ENCODE assay signal across 1 cellular context in the genomic region with DNA sequence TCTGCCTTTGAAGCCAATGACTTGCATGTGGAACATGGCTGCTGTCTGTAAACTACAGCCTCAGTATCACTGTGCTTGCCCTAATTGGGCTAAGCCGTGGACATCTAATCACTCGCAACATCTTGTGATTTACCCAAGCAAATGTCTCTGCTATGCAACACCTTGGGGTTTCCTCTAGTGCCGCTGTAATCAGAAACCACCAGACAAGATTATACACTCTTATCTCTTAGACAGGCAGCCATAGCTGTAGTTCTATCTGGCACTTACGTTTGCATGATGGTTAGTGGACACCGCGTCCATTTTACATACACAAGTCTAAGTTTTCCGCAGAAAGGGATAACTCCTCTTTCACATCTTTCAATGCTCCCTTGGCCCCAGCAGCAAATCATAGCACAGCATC.
TF ChIP-seq lines count a peak whose summit lies in the region.

No MANE protein-coding gene starts in this region.

TF ChIP-seq in K562, 482 proteins besides CTCF, POLR2A, EP300 and RAD21 (continued from another document and continues in another):
- TF ChIP-seq, protein P1, sequence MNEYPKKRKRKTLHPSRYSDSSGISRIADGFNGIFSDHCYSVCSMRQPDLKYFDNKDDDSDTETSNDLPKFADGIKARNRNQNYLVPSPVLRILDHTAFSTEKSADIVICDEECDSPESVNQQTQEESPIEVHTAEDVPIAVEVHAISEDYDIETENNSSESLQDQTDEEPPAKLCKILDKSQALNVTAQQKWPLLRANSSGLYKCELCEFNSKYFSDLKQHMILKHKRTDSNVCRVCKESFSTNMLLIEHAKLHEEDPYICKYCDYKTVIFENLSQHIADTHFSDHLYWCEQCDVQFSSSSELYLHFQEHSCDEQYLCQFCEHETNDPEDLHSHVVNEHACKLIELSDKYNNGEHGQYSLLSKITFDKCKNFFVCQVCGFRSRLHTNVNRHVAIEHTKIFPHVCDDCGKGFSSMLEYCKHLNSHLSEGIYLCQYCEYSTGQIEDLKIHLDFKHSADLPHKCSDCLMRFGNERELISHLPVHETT (CRISPR knock-in tag; conservative IDR thresholded peaks at IDR 0.05 in 1 of 2, IDR thresholded peaks at IDR 0.05 in 1 of 2) = peak in 1 of 2 experiments; percentile 57; a peak in 1 of 4 replicates
- TF ChIP-seq CTBP1 (IDR thresholded peaks at IDR 0.05; ENCODE audit: borderline replicate concordance) (peak; percentile 67; the same call in 1 of the 2 replicates), MXI1 (IDR thresholded peaks at IDR 0.05; ENCODE audit: low read depth, low read length) (no peak), CAMTA2 (CRISPR knock-in tag; conservative IDR thresholded peaks at IDR 0.05) (no peak), ASH1L (IDR thresholded peaks at IDR 0.05; ENCODE audit: borderline replicate concordance, low read depth, partially characterized antibody) (no peak), EHMT2 (IDR thresholded peaks at IDR 0.05) (0 out of 2 replicates have a peak, but pooled peaks have one; percentile 21), NR2F6 (CRISPR knock-in tag; IDR thresholded peaks at IDR 0.05) (no peak), SIRT6 (IDR thresholded peaks at IDR 0.05; ENCODE audit: low read depth, low read length) (no peak), KHSRP (IDR thresholded peaks at IDR 0.05) (no peak), CREB1 (IDR thresholded peaks at IDR 0.05) (no peak), CREB1 (CRISPR knock-in tag; IDR thresholded peaks at IDR 0.05) (no peak), JUND (IDR thresholded peaks at IDR 0.05; ENCODE audit: borderline replicate concordance, low read depth, low read length) (no peak), JUND (tag; IDR thresholded peaks at IDR 0.05; ENCODE audit: borderline replicate concordance, low read depth, low read length) (peak; percentile 30; the same call in 1 of the 3 replicates), YBX1 (IDR thresholded peaks at IDR 0.05) (no peak), TAL1 (IDR thresholded peaks at IDR 0.05) (peak; percentile 93), HEY1 (CRISPR knock-in tag; IDR thresholded peaks at IDR 0.05; ENCODE audit: borderline replicate concordance) (0 out of 2 replicates have a peak, but pooled peaks have one; percentile 31), RCOR1 (IDR thresholded peaks at IDR 0.05; ENCODE audit: borderline replicate concordance in 1 of 2, low read depth in 2 of 2, low read length in 2 of 2) (peak in 1 of 2 experiments; percentile 67; a peak in 2 of 4 replicates), KLF16 (IDR thresholded peaks at IDR 0.05) (peak; percentile 85), TRIM24 (IDR thresholded peaks at IDR 0.05) (peak; percentile 75 to 83), CBFA2T2 (conservative IDR thresholded peaks at IDR 0.05) (peak; percentile 90), DMBX1 (CRISPR knock-in tag; IDR thresholded peaks at IDR 0.05; ENCODE audit: borderline replicate concordance) (peak; percentile 82), NR2C1 (IDR thresholded peaks at IDR 0.05) (no peak), NR2C1 (tag; IDR thresholded peaks at IDR 0.05) (peak; percentile 45; the same call in 1 of the 2 replicates), BACH1 (tag; IDR thresholded peaks at IDR 0.05) (no peak), NFIC (IDR thresholded peaks at IDR 0.05) (peak; percentile 62), STAT5B (CRISPR knock-in tag; IDR thresholded peaks at IDR 0.05) (no peak), HDAC2 (IDR thresholded peaks at IDR 0.05) (0 out of 2 replicates have a peak, but pooled peaks have one; percentile 48), ERF (CRISPR knock-in tag; IDR thresholded peaks at IDR 0.05) (no peak), MAFK (IDR thresholded peaks at IDR 0.05; ENCODE audit: low read length) (no peak), SAFB2 (IDR thresholded peaks at IDR 0.05; ENCODE audit: borderline replicate concordance, low read depth, low read length, severe bottlenecking) (no peak), KDM1A (IDR thresholded peaks at IDR 0.05) (peak in 1 of 2 experiments; percentile 42; a peak in 2 of 4 replicates), TSC22D4 (tag; IDR thresholded peaks at IDR 0.05) (no peak), CTCFL (IDR thresholded peaks at IDR 0.05; ENCODE audit: borderline replicate concordance, insufficient read depth, low read depth, low read length, poor library complexity, severe bottlenecking) (no peak), ID3 (CRISPR knock-in tag; IDR thresholded peaks at IDR 0.05) (no peak), ID3 (tag; IDR thresholded peaks at IDR 0.05) (no peak), SMARCE1 (IDR thresholded peaks at IDR 0.05) (peak; percentile 36; the same call in 1 of the 2 replicates), ZBTB8A (IDR thresholded peaks at IDR 0.05; ENCODE audit: partially characterized antibody) (no peak), ZEB2 (IDR thresholded peaks at IDR 0.05) (0 out of 2 replicates have a peak, but pooled peaks have one; percentile 34), ARID4B (CRISPR knock-in tag; IDR thresholded peaks at IDR 0.05) (no peak), FOXM1 (IDR thresholded peaks at IDR 0.05; ENCODE audit: low read depth) (peak; percentile 74), FOXM1 (CRISPR knock-in tag; IDR thresholded peaks at IDR 0.05; ENCODE audit: low read depth) (no peak)
- TF ChIP-seq, protein P2, sequence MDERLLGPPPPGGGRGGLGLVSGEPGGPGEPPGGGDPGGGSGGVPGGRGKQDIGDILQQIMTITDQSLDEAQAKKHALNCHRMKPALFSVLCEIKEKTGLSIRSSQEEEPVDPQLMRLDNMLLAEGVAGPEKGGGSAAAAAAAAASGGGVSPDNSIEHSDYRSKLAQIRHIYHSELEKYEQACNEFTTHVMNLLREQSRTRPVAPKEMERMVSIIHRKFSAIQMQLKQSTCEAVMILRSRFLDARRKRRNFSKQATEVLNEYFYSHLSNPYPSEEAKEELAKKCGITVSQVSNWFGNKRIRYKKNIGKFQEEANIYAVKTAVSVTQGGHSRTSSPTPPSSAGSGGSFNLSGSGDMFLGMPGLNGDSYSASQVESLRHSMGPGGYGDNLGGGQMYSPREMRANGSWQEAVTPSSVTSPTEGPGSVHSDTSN (CRISPR knock-in tag; IDR thresholded peaks at IDR 0.05; ENCODE audit: low read depth) = no peak
- TF ChIP-seq, protein P2 (tag; conservative IDR thresholded peaks at IDR 0.05; ENCODE audit: low read depth) = 0 out of 2 replicates have a peak, but pooled peaks have one; percentile 11
- TF ChIP-seq, protein P3, sequence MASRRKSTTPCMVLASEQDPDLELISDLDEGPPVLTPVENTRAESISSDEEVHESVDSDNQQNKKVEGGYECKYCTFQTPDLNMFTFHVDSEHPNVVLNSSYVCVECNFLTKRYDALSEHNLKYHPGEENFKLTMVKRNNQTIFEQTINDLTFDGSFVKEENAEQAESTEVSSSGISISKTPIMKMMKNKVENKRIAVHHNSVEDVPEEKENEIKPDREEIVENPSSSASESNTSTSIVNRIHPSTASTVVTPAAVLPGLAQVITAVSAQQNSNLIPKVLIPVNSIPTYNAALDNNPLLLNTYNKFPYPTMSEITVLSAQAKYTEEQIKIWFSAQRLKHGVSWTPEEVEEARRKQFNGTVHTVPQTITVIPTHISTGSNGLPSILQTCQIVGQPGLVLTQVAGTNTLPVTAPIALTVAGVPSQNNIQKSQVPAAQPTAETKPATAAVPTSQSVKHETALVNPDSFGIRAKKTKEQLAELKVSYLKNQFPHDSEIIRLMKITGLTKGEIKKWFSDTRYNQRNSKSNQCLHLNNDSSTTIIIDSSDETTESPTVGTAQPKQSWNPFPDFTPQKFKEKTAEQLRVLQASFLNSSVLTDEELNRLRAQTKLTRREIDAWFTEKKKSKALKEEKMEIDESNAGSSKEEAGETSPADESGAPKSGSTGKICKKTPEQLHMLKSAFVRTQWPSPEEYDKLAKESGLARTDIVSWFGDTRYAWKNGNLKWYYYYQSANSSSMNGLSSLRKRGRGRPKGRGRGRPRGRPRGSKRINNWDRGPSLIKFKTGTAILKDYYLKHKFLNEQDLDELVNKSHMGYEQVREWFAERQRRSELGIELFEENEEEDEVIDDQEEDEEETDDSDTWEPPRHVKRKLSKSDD (conservative IDR thresholded peaks at IDR 0.05; ENCODE audit: low read length) = no peak
- TF ChIP-seq, protein P4, sequence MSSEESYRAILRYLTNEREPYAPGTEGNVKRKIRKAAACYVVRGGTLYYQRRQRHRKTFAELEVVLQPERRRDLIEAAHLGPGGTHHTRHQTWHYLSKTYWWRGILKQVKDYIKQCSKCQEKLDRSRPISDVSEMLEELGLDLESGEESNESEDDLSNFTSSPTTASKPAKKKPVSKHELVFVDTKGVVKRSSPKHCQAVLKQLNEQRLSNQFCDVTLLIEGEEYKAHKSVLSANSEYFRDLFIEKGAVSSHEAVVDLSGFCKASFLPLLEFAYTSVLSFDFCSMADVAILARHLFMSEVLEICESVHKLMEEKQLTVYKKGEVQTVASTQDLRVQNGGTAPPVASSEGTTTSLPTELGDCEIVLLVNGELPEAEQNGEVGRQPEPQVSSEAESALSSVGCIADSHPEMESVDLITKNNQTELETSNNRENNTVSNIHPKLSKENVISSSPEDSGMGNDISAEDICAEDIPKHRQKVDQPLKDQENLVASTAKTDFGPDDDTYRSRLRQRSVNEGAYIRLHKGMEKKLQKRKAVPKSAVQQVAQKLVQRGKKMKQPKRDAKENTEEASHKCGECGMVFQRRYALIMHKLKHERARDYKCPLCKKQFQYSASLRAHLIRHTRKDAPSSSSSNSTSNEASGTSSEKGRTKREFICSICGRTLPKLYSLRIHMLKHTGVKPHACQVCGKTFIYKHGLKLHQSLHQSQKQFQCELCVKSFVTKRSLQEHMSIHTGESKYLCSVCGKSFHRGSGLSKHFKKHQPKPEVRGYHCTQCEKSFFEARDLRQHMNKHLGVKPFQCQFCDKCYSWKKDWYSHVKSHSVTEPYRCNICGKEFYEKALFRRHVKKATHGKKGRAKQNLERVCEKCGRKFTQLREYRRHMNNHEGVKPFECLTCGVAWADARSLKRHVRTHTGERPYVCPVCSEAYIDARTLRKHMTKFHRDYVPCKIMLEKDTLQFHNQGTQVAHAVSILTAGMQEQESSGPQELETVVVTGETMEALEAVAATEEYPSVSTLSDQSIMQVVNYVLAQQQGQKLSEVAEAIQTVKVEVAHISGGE (CRISPR knock-in tag; IDR thresholded peaks at IDR 0.05) = 0 out of 6 replicates have a peak, but pooled peaks of 1 of the 3 experiments have one; percentile 40
- TF ChIP-seq, protein P5, sequence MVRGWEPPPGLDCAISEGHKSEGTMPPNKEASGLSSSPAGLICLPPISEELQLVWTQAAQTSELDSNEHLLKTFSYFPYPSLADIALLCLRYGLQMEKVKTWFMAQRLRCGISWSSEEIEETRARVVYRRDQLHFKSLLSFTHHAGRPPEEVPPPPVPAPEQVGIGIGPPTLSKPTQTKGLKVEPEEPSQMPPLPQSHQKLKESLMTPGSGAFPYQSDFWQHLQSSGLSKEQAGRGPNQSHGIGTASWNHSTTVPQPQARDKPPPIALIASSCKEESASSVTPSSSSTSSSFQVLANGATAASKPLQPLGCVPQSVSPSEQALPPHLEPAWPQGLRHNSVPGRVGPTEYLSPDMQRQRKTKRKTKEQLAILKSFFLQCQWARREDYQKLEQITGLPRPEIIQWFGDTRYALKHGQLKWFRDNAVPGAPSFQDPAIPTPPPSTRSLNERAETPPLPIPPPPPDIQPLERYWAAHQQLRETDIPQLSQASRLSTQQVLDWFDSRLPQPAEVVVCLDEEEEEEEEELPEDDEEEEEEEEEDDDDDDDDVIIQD (CRISPR knock-in tag; IDR thresholded peaks at IDR 0.05) = no peak
